In the genomic region with DNA sequence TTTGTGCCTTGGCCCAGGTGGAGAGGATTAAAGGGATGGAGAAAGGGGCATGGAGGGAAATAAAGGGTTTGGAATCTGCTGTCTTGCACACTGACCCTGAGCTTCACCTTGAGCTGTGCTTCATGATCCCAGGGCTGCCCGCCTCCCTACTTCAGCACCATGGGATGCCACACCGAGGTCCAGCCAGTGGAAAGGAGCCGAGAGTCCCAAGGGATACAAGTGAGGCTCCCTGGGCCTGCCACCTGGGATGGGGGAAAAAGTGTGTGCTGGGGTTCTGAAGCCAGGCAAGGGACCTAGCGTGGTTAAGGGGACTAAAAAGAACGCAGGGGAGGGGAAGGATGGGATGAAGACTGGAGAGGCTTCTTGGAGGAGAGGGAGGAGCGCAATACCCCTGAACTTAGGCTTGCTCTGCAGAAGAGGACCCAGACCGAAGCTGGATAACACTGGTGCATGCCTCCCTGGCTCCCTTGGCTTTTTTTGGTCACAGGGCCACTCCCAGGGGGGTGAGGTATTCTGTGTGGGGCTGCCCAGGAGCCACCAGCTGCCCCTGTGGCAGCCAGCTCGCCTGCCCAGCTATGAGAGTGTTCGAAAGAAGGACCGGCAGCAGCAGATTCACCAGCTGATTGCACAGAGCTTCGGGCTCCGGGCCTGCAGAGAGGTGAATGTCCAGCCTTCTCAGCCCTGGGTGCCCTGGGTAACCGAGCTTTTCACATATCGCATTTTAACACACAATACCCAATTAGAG, we compare ENCODE assay signal across 2 cellular contexts.
TF ChIP-seq lines count a peak whose summit lies in the region.

No MANE protein-coding gene starts in this region.

TF ChIP-seq in GM23338, 12 proteins besides CTCF, POLR2A, EP300 and RAD21:
- TF ChIP-seq POLR2AphosphoS5 (IDR thresholded peaks at IDR 0.05; ENCODE audit: low read depth) (no peak), ZNF114 (CRISPR knock-in tag; IDR thresholded peaks at IDR 0.05) (no peak)

TF ChIP-seq in GM12878, 131 proteins besides CTCF, POLR2A, EP300 and RAD21:
- TF ChIP-seq SREBF2 (IDR thresholded peaks at IDR 0.05; ENCODE audit: low read length), result no peak
- TF ChIP-seq KDM1A (IDR thresholded peaks at IDR 0.05; ENCODE audit: borderline replicate concordance), result no peak
- no peak for TF ChIP-seq CBFB (IDR thresholded peaks at IDR 0.05; ENCODE audit: low read depth)
- TF ChIP-seq LARP7 (IDR thresholded peaks at IDR 0.05), result no peak
- no peak for TF ChIP-seq E2F8 (IDR thresholded peaks at IDR 0.05; ENCODE audit: low read depth, partially characterized antibody)
- no peak for TF ChIP-seq ATF7 (IDR thresholded peaks at IDR 0.05; ENCODE audit: low read depth)
- no peak for TF ChIP-seq ELK1 (IDR thresholded peaks at IDR 0.05; ENCODE audit: low read depth, low read length)
- TF ChIP-seq POLR2AphosphoS2 (IDR thresholded peaks at IDR 0.05; ENCODE audit: low read depth, low read length), result no peak
- no peak for TF ChIP-seq ZNF384 (IDR thresholded peaks at IDR 0.05; ENCODE audit: borderline replicate concordance, low read depth, low read length)
- no peak for TF ChIP-seq MEF2B (IDR thresholded peaks at IDR 0.05; ENCODE audit: partially characterized antibody, poor library complexity, severe bottlenecking)
- no peak for TF ChIP-seq EGR1 (IDR thresholded peaks at IDR 0.05; ENCODE audit: borderline replicate concordance in 1 of 2, low read depth in 2 of 2, low read length in 2 of 2)
- TF ChIP-seq IRF3 (IDR thresholded peaks at IDR 0.05), result no peak
